In genomic region chr9:124869466-124869985, GRCh38 we compare ENCODE assay signal across 8 cellular contexts. TPM values are rescaled to one million over a fixed set of nuclear protein-coding genes. Genes with fewer than 3 reads are reported as not detected.
DNase-seq lines count a peak whose midpoint lies in the region; ATAC-seq, FAIRE-seq and TF ChIP-seq lines count a peak whose summit lies in the region.

No MANE protein-coding gene starts in this region.

- H3K27ac ChIP-seq in KOPT-K1 (ENCODE audit: low read depth, low read length, poor library complexity, severe bottlenecking) (peak overlapping the region; percentile 99), rectal smooth muscle tissue (ENCODE audit: low read depth, low read length) (peak overlapping the region; percentile 81)

- CTCF ChIA-PET in AG04449 (lab: Yijun Ruan, JAX): interaction anchor here (0.7 to 2.4 kb wide), 6 partner anchors 9 to 98 kb away, joined by 3 to 7 read pairs (median 6); partner anchors contain the start of gene WDR38

- TF ChIP-seq CTCF in AG04449 (IDR thresholded peaks at IDR 0.05; ENCODE audit: insufficient read depth, low read length, missing control alignments): no peak
- TF ChIP-seq CTCF in GM20000 (IDR thresholded peaks at IDR 0.05; ENCODE audit: extremely low read depth, missing control alignments): no peak

- H3K4me3 ChIP-seq in AG04449 (ENCODE audit: low read depth, low read length) (peak overlapping the region; percentile 90), rectal smooth muscle tissue (ENCODE audit: low read length) (peak overlapping the region; percentile 68)

- no peak for FAIRE-seq in GM19239 (lab: Jason Lieb, UNC)

- peaks cover 41% of the 10 kb centered on the region for H3K36me3 ChIP-seq in KOPT-K1 (ENCODE audit: insufficient read depth, low read length)
- H3K36me3 ChIP-seq in rectal smooth muscle tissue (ENCODE audit: control insufficient read depth, insufficient read depth, low read length): peaks cover 10% of the 10 kb centered on the region

- H3K27me3 ChIP-seq in rectal smooth muscle tissue (ENCODE audit: control insufficient read depth, insufficient read depth, low read length): no peaks in the 10 kb centered on the region

- intact Hi-C loops in Right ventricle myocardium superior (cut with DNase I): no loop called here

- H3K4me1 ChIP-seq in rectal smooth muscle tissue (ENCODE audit: control insufficient read depth, insufficient read depth, low read length): peaks cover 26% of the 10 kb centered on the region

- DNase-seq in AG04449 (ENCODE audit: low read depth, low spot score) (no peak), activated gamma-delta T cell treated with Interleukin-2 at 50 U/mL for 16 hours (peak; percentile 38), Right ventricle myocardium superior (no peak), GM19239 (ENCODE audit: insufficient read length, low spot score) (no peak), GM20000 (ENCODE audit: low spot score) (no peak)

- H3K9ac ChIP-seq in rectal smooth muscle tissue (ENCODE audit: low read length): peak overlapping the region; percentile 70

- POLR2A ChIA-PET in AG04449 (lab: Yijun Ruan, JAX): interaction anchor here (0.5 to 1.6 kb wide), 3 partner anchors 9 to 538 kb away, joined by 3 to 7 read pairs (median 3); partner anchors contain the start of gene RPL35

- ATAC-seq in GM21381 (IDR thresholded peaks at IDR 0.05; ENCODE audit: unreplicated experiment): peak; percentile 4
- ATAC-seq in Right ventricle myocardium superior (ENCODE audit: poor library complexity): peak; percentile 8

- H3K9me3 ChIP-seq in KOPT-K1 (ENCODE audit: insufficient read depth, low read length, poor library complexity, severe bottlenecking): no peaks in the 10 kb centered on the region

RNA-seq across cellular contexts. Expression of gene ARPC5L, which starts 7.6 kb away (rescaled TPM):
- 37.8 TPM for total RNA-seq in Right ventricle myocardium superior

RNA-seq across cellular contexts. Expression of gene RPL35, which starts 7.8 kb away (rescaled TPM):
- 621 TPM for total RNA-seq in Right ventricle myocardium superior

RNA-seq across cellular contexts. Expression of gene WDR38, which starts 16.3 kb away (rescaled TPM):
- total RNA-seq in Right ventricle myocardium superior: not detected
